ENCODE assay signal across 7 cellular contexts in the genomic region with DNA sequence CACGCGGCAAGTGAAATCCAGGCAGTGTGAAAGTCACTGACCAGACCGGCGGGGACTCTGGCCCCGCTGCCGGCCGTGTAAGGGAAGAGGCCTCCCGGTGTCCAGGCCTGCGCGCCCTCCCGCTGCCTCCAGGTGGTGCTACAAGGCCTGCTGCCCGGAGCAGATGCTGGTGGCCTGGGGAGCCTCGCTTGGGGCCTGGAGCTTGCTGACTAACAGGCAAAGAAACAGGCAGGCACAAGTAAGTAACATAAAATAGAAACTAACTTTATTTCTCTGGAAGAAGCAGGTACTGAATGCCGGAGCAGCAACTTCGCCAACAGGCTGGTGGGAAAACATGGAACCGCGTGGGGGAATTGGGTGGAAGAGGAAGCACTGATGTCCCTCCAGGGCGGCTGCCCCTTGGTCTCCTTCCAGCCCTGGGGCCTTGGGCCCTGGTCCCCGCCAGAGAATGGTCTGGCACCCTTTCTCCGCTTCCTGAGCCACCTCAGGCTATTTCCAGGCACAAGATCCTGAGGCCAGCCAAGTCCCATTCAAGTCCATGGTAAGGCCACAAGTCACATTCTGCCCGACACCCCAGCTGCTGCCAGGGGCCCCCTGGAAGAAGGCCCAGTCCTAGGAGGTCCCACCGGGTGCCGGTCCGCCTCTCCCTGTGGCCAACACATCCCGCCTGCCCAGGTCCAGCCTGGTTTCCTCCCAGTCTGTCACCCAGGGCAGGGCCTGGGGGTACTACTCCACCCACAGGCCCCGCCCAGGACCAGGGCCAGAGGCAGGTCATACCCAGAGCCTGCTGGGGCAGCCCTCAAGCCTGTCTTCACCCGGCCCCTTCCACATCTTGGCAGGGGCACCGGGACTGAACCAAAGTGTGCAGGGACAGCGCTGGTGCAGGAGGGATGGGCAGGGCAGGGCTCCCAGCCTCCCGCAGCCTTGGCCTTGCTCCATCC. TPM values are rescaled to one million over a fixed set of nuclear protein-coding genes. Genes with fewer than 3 reads are reported as not detected.
DNase-seq lines count a peak whose midpoint lies in the region; ATAC-seq, FAIRE-seq and TF ChIP-seq lines count a peak whose summit lies in the region.

No MANE protein-coding gene starts in this region.

- H3K9ac ChIP-seq in Loucy (ENCODE audit: low read depth, low read length, poor library complexity, severe bottlenecking) (no peak overlapping the region), GM12878 (ENCODE audit: control insufficient read depth, insufficient read depth, low read length) (no peak overlapping the region)

- no peaks in the 10 kb centered on the region for H3F3A ChIP-seq in Loucy (ENCODE audit: low read depth)

- no peak for TF ChIP-seq EP300 in GM12878 (IDR thresholded peaks at IDR 0.05; ENCODE audit: borderline replicate concordance in 1 of 2, control insufficient read depth in 1 of 2, low read depth in 2 of 2, low read length in 2 of 2)

- RAD21 ChIA-PET in GM12878 (lab: Charles Lee; ENCODE audit: unreplicated experiment) = interaction anchor here (0.6 to 3.6 kb wide), 4 partner anchors 31 to 52 kb away, joined by 3 to 32 read pairs (median 4); no protein-coding TSS in a partner anchor

- ATAC-seq in GM12878 (peak; percentile 97), HG03378 (IDR thresholded peaks at IDR 0.05; ENCODE audit: unreplicated experiment) (no peak)

- in situ Hi-C loops in GM12878 (cut with MboI) = loop anchor here (5.0 kb wide), 1 partner anchor 49 kb away; no protein-coding TSS in a partner anchor

- TF ChIP-seq POLR2A in GM12878 (IDR thresholded peaks at IDR 0.05; ENCODE audit: low read depth, low read length) = no peak

- peak; percentile 62 for TF ChIP-seq RAD21 in GM12878 (IDR thresholded peaks at IDR 0.05; ENCODE audit: insufficient read depth, low read depth, low read length)

- no peaks in the 10 kb centered on the region for H3K79me2 ChIP-seq in Loucy (ENCODE audit: insufficient read depth, low read length)
- no peaks in the 10 kb centered on the region for H3K79me2 ChIP-seq in GM12878 (ENCODE audit: control insufficient read depth, insufficient read depth, low read length)

- FAIRE-seq in GM12878 (lab: Jason Lieb, UNC) = no peak

- no peaks in the 10 kb centered on the region for H3K9me3 ChIP-seq in Loucy (ENCODE audit: insufficient read depth, low read depth, low read length)
- H3K9me3 ChIP-seq in GM12878 (replicated peaks; ENCODE audit: control insufficient read depth, insufficient read depth, low read length) = no peaks in the 10 kb centered on the region

- intact Hi-C loops in GM12878 (cut with micrococcal nuclease; ENCODE audit: unreplicated experiment) = loop anchor here (1.0 kb wide), 2 partner anchors 31 to 52 kb away; no protein-coding TSS in a partner anchor

- TF ChIP-seq CTCF in GM12875 (IDR thresholded peaks at IDR 0.05; ENCODE audit: borderline replicate concordance, insufficient read depth, low read depth, low read length) (peak; percentile 76), Loucy (conservative IDR thresholded peaks at IDR 0.05; ENCODE audit: low read length) (peak; percentile 77), GM12878 (IDR thresholded peaks at IDR 0.05 in 2 of 3, conservative IDR thresholded peaks at IDR 0.05 in 1 of 3; ENCODE audit: control insufficient read depth in 2 of 3, extremely low read depth in 1 of 3, insufficient read depth in 1 of 3, low read depth in 3 of 3, low read length in 3 of 3) (peak; percentile 77 to 96 (median 80))

- no peaks in the 10 kb centered on the region for H4K20me1 ChIP-seq in Loucy (ENCODE audit: insufficient read depth, low read length, poor library complexity, severe bottlenecking)
- no peaks in the 10 kb centered on the region for H4K20me1 ChIP-seq in GM12878 (ENCODE audit: control insufficient read depth, insufficient read depth)

- POLR2A ChIA-PET in GM12878 (lab: Charles Lee) = no interaction called here

- WGBS in GM12878 (ENCODE audit: insufficient coverage, insufficient replicate concordance, low lambda C conversion rate, missing lambda C conversion rate) = 73% methylated on average over 29 of the region's 30 CpGs

- no peaks in the 10 kb centered on the region for H3K4me1 ChIP-seq in Loucy (ENCODE audit: insufficient read depth, low read length, poor library complexity, severe bottlenecking)
- no peaks in the 10 kb centered on the region for H3K4me1 ChIP-seq in GM12878 (ENCODE audit: control insufficient read depth, insufficient read depth, low read length)

- no peaks in the 10 kb centered on the region for H3K9me2 ChIP-seq in Loucy (replicated peaks; ENCODE audit: low read depth, low read length)

- H3K4me2 ChIP-seq in Loucy (ENCODE audit: low read depth, low read length, poor library complexity, severe bottlenecking) (no peak overlapping the region), GM12878 (ENCODE audit: control insufficient read depth, insufficient read depth) (no peak overlapping the region)

- SMC1A ChIA-PET in GM12878 (lab: Charles Lee; ENCODE audit: uncharacterized antibody, unreplicated experiment) = interaction anchor here (0.6 to 1.3 kb wide), 4 partner anchors 31 to 51 kb away, joined by 3 to 4 read pairs (median 4); no protein-coding TSS in a partner anchor

- H3K4me3 ChIP-seq in GM12875 (ENCODE audit: low read depth, low read length) (no peak overlapping the region), Loucy (ENCODE audit: low read length, poor library complexity, severe bottlenecking) (no peak overlapping the region), GM12878 (no peak overlapping the region), skin epidermis (no peak overlapping the region)

- peaks cover 15% of the 10 kb centered on the region; the same call in 1 of the 2 replicates for H3K36me3 ChIP-seq in Loucy (ENCODE audit: insufficient read depth, low read length)
- H3K36me3 ChIP-seq in GM12878 (ENCODE audit: control insufficient read depth in 2 of 2, insufficient read depth in 2 of 2, low read length in 1 of 2) = peaks cover 0 to 5% of the 10 kb centered on the region in 2 experiments; a peak in 2 of 4 replicates

- H2AFZ ChIP-seq in Loucy (ENCODE audit: low read length) (no peak overlapping the region), GM12878 (ENCODE audit: control insufficient read depth, low read depth, low read length) (no peak overlapping the region)

- DNase-seq in UCSD-AML1 (lab: John Stamatoyannopoulos, UW; ENCODE audit: unreplicated experiment) (peak; percentile 51), GM12878 (ENCODE audit: low read depth, low spot score) (no peak), hypothalamus (lab: John Stamatoyannopoulos, UW) (peak; percentile 19 to 93 (median 80))

- CTCF ChIA-PET in GM12878 (lab: Yijun Ruan, JAX) = interaction anchor here (0.7 to 9.3 kb wide), 5 partner anchors 27 to 484 kb away, joined by 3 to 173 read pairs (median 4); partner anchors contain the start of gene TNK2

- TSS peak; percentile 81 for BruUV-seq in GM12878 (replicated peaks; lab: Mats Ljungman, UMichigan)

- no peak overlapping the region for H3K27ac ChIP-seq in GM12878 (ENCODE audit: control insufficient read depth, insufficient read depth)
- H3K27ac ChIP-seq in skin epidermis = peak overlapping the region in 15 of 21 experiments; percentile 3 to 70 (median 45)

- H3K27me3 ChIP-seq in Loucy (ENCODE audit: insufficient read depth, low read length, poor library complexity, severe bottlenecking) (no peaks in the 10 kb centered on the region), GM12878 (replicated peaks in 1 of 2; ENCODE audit: control insufficient read depth in 2 of 2, insufficient read depth in 2 of 2, low read length in 1 of 2) (no peaks in the 10 kb centered on the region)

TF ChIP-seq in GM12878, 131 proteins besides CTCF, POLR2A, EP300 and RAD21 (continues in another document):
- TF ChIP-seq SMARCA5 (IDR thresholded peaks at IDR 0.05) (peak; percentile 61; the same call in 1 of the 2 replicates), YY1 (IDR thresholded peaks at IDR 0.05; ENCODE audit: low read depth, low read length) (0 out of 2 replicates have a peak, but pooled peaks have one; percentile 19), NRF1 (conservative IDR thresholded peaks at IDR 0.05; ENCODE audit: low read depth, low read length) (no peak), FOXK2 (IDR thresholded peaks at IDR 0.05) (no peak)

RNA-seq across cellular contexts. Expression of gene TNK2, which starts 45.0 kb away (rescaled TPM):
- total RNA-seq in GM12878 (2013; cell fraction: nucleolus; rRNA removed) = 30.8 and 36.7 TPM in 2 replicates
- total RNA-seq in GM12878 (2014; rRNA removed) (12.9 and 13.9 TPM in 2 replicates), GM12878 (2014; rRNA removed; fragmentation: Illumina TruSeq; extraction: Trizol) (10.2 and 10.7 TPM in 2 replicates), GM12878 (2021) (47.8 and 49.3 TPM in 2 replicates)
- polyA plus RNA-seq in GM12878 (2011; ENCODE audit: low read depth) = 5.2 TPM
- polyA plus RNA-seq in GM12878 (2011; rRNA removed) (6.3 and 12.3 TPM in 2 replicates), GM12878 (2014; fragmentation: Illumina TruSeq; extraction: Trizol) (3.6 and 10.8 TPM in 2 replicates), GM12878 (2014; fragmentation: Nextera tagmentation; extraction: Ambion mirVana) (under 1 TPM; 0.13 to 0.42 TPM), GM12878 (2014; rRNA removed) (35.8 and 48.5 TPM in 2 replicates), GM12878 (2016; fragmentation: Nextera tagmentation; extraction: Ambion mirVana) (1 to 10 TPM; 2.9 to 3.9 TPM)
- polyA plus RNA-seq in GM12878 (2011; cell fraction: cytosol; rRNA removed) = 12.7 and 14.8 TPM in 2 replicates
- 133 and 156 TPM in 2 replicates for polyA plus RNA-seq in GM12878 (2011; cell fraction: nucleus; rRNA removed)
- polyA plus RNA-seq in GM12878 (2012) = 23.1 and 27.7 TPM in 2 replicates
- 13.1 and 29.2 TPM in 2 replicates for polyA minus RNA-seq in GM12878 (2011; rRNA and poly(A)+ RNA removed)
- 13.3 and 17.2 TPM in 2 replicates for polyA minus RNA-seq in GM12878 (2011; cell fraction: cytosol; rRNA and poly(A)+ RNA removed)
- 20.7 and 34.6 TPM in 2 replicates for polyA minus RNA-seq in GM12878 (2011; cell fraction: nucleus; rRNA and poly(A)+ RNA removed)

RNA-seq across cellular contexts. Expression of gene MUC4, which starts 51.7 kb away (rescaled TPM):
- total RNA-seq in GM12878 (2013; cell fraction: nucleolus; rRNA removed) = 0.19 TPM in 1 of 2 replicates, not detected in the other
- total RNA-seq in GM12878 (2014; rRNA removed) (0.16 and 0.23 TPM in 2 replicates), GM12878 (2014; rRNA removed; fragmentation: Illumina TruSeq; extraction: Trizol) (0.14 and 0.31 TPM in 2 replicates), GM12878 (2021) (0.46 and 0.51 TPM in 2 replicates)
- polyA plus RNA-seq in GM12878 (2011; ENCODE audit: low read depth) = 0.54 TPM
- polyA plus RNA-seq in GM12878 (2011; rRNA removed) (not detected in 2 replicates), GM12878 (2014; fragmentation: Illumina TruSeq; extraction: Trizol) (0.32 TPM in 1 of 2 replicates, not detected in the other), GM12878 (2014; fragmentation: Nextera tagmentation; extraction: Ambion mirVana) (under 1 TPM in 1 of 2 experiments, not detected in 1; 0.02 TPM), GM12878 (2014; rRNA removed) (0.05 and 0.72 TPM in 2 replicates), GM12878 (2016; fragmentation: Nextera tagmentation; extraction: Ambion mirVana) (not detected)
- not detected in 2 replicates for polyA plus RNA-seq in GM12878 (2011; cell fraction: cytosol; rRNA removed)
- polyA plus RNA-seq in GM12878 (2011; cell fraction: nucleus; rRNA removed) = under 0.01 TPM in 1 of 2 replicates, not detected in the other
- polyA plus RNA-seq in GM12878 (2012) = 0.81 and 0.86 TPM in 2 replicates
- 0.07 and 0.15 TPM in 2 replicates for polyA minus RNA-seq in GM12878 (2011; rRNA and poly(A)+ RNA removed)
- not detected in 2 replicates for polyA minus RNA-seq in GM12878 (2011; cell fraction: cytosol; rRNA and poly(A)+ RNA removed)
- under 0.01 TPM in 1 of 2 replicates, not detected in the other for polyA minus RNA-seq in GM12878 (2011; cell fraction: nucleus; rRNA and poly(A)+ RNA removed)
